ENCODE assay signal across 26 cellular contexts in the genomic region with DNA sequence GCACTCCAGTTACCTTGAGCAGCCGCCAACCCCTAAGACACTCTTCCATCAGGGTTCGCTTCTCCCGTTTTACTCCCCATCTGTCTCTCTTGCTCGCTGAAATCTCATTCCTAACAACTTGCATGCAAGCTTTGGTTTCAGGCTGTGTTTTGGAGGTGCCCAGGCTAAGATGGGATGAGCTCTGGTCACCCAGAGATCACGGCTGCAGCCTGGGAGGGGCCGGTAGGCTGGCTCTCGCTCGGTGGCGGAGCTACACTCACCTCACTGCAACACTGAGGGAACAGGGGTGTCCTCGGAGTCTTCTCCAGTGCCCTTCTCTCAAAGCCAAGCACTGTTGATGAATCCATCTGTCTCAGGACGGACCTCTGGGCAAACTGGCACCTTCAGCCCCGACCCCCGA.
DNase-seq lines count a peak whose midpoint lies in the region; ATAC-seq and TF ChIP-seq lines count a peak whose summit lies in the region.
"Had no signal": no experiment of that assay in that cellular context is flagged by ENCODE, and none has a peak within 500 bp of the region (broad histone marks: within the 10 kb centered on the region; RNA-seq: fewer than 3 reads in every experiment).

No MANE protein-coding gene starts in this region.

- no peak overlapping the region for H2AFZ ChIP-seq in PC-9

- H3K4me3 ChIP-seq in WERI-Rb-1 (ENCODE audit: low read depth, low read length) = no peak overlapping the region
- H3K4me3 ChIP-seq in PC-9 = no peak overlapping the region
- H3K4me3 ChIP-seq: A549, BLaER1, GM12878 had no signal

- no peak overlapping the region for H3K4me2 ChIP-seq in PC-9
- H3K4me2 ChIP-seq: A549, BLaER1 had no signal

- H3K9me3 ChIP-seq in WERI-Rb-1 (ENCODE audit: severe bottlenecking) = peaks cover 4% of the 10 kb centered on the region
- no peaks in the 10 kb centered on the region for H3K9me3 ChIP-seq in PC-9 (ENCODE audit: insufficient read depth, low read depth)
- H3K9me3 ChIP-seq: A549, BE2C had no signal

- CTCF ChIA-PET in PC-9 (lab: Charles Lee) = no interaction called here

- H4K20me1 ChIP-seq in PC-9 (ENCODE audit: insufficient read depth) = no peaks in the 10 kb centered on the region
- H4K20me1 ChIP-seq: BLaER1 had no signal

- H3K4me1 Mint-ChIP-seq in activated naive CD4-positive, alpha-beta T cell treated with anti-CD3 and anti-CD28 coated beads, Interleukin-2, amount 50 U/mL, for 24 hours = no peaks in the 10 kb centered on the region
- H3K4me1 Mint-ChIP-seq in endothelial cell (ENCODE audit: unreplicated experiment) = peaks cover 5% of the 10 kb centered on the region
- no peaks in the 10 kb centered on the region for H3K4me1 Mint-ChIP-seq in effector memory CD8-positive, alpha-beta T cell (ENCODE audit: low read depth in 2 of 2)
- H3K4me1 Mint-ChIP-seq: CD14-positive monocyte; CD4-positive, alpha-beta memory T cell; CD4-positive, CD25-positive, alpha-beta regulatory T cell; CD8-positive, alpha-beta memory T cell had no signal

- POLR2A ChIA-PET in PC-9 (lab: Charles Lee; ENCODE audit: unreplicated experiment) = no interaction called here

- H3K4me3 Mint-ChIP-seq in activated naive CD4-positive, alpha-beta T cell treated with anti-CD3 and anti-CD28 coated beads, Interleukin-2, amount 50 U/mL, for 24 hours = no peak overlapping the region
- H3K4me3 Mint-ChIP-seq in endothelial cell (ENCODE audit: unreplicated experiment) = no peak overlapping the region
- H3K4me3 Mint-ChIP-seq in effector memory CD8-positive, alpha-beta T cell = no peak overlapping the region
- H3K4me3 Mint-ChIP-seq: CD14-positive monocyte; CD4-positive, alpha-beta memory T cell; CD4-positive, CD25-positive, alpha-beta regulatory T cell; CD8-positive, alpha-beta memory T cell had no signal

- H3K4me1 ChIP-seq in PC-9 (replicated peaks; ENCODE audit: insufficient read depth) = no peaks in the 10 kb centered on the region
- H3K4me1 ChIP-seq: A549, BE2C had no signal

- intact Hi-C loops in PC-9 (cut with micrococcal nuclease; ENCODE audit: unreplicated experiment) = no loop called here

- peaks cover 3% of the 10 kb centered on the region for H3K36me3 Mint-ChIP-seq in activated naive CD4-positive, alpha-beta T cell treated with anti-CD3 and anti-CD28 coated beads, Interleukin-2, amount 50 U/mL, for 24 hours
- peaks cover 6 to 35% of the 10 kb centered on the region in 2 donors for H3K36me3 Mint-ChIP-seq in activated naive CD4-positive, alpha-beta T cell treated with anti-CD3 and anti-CD28 coated beads, Interleukin-2, amount 50 U/mL, for 72 hours
- peaks cover 16% of the 10 kb centered on the region for H3K36me3 Mint-ChIP-seq in endothelial cell (ENCODE audit: low read depth, unreplicated experiment)
- no peaks in the 10 kb centered on the region for H3K36me3 Mint-ChIP-seq in effector memory CD8-positive, alpha-beta T cell (ENCODE audit: insufficient read depth)
- H3K36me3 Mint-ChIP-seq: CD14-positive monocyte; CD4-positive, alpha-beta memory T cell; CD4-positive, CD25-positive, alpha-beta regulatory T cell; CD8-positive, alpha-beta memory T cell had no signal

- H3K27ac ChIP-seq in WERI-Rb-1 (no peak overlapping the region), PC-9 (no peak overlapping the region)
- H3K27ac ChIP-seq: 22Rv1, A549, BLaER1 had no signal

- ATAC-seq in activated naive CD4-positive, alpha-beta T cell treated with anti-CD3 and anti-CD28 coated beads, Interleukin-2, amount 50 U/mL, for 72 hours = no peak
- ATAC-seq in effector memory CD8-positive, alpha-beta T cell (replicated peaks) = no peak
- ATAC-seq: A549, GM12878 had no signal

- peaks cover 3% of the 10 kb centered on the region for H3K27me3 Mint-ChIP-seq in activated naive CD4-positive, alpha-beta T cell treated with anti-CD3 and anti-CD28 coated beads, Interleukin-2, amount 50 U/mL, for 24 hours
- peaks cover 6% of the 10 kb centered on the region for H3K27me3 Mint-ChIP-seq in endothelial cell (ENCODE audit: unreplicated experiment)
- peaks cover 0 to 9% of the 10 kb centered on the region in 2 donors for H3K27me3 Mint-ChIP-seq in effector memory CD8-positive, alpha-beta T cell
- H3K27me3 Mint-ChIP-seq: CD4-positive, CD25-positive, alpha-beta regulatory T cell; CD8-positive, alpha-beta memory T cell had no signal

- no TSS peak for BruUV-seq in PC-9 (replicated peaks; lab: Mats Ljungman, UMichigan)

- TF ChIP-seq CTCF in endothelial cell (IDR thresholded peaks at IDR 0.05; ENCODE audit: unreplicated experiment) (peak; percentile 19), WERI-Rb-1 (IDR thresholded peaks at IDR 0.05; ENCODE audit: low read depth, low read length) (no peak), PC-9 (conservative IDR thresholded peaks at IDR 0.05) (no peak)

- no peaks in the 10 kb centered on the region for H3F3A ChIP-seq in PC-9 (ENCODE audit: insufficient read depth, low read depth)

- H3K79me2 ChIP-seq in PC-9 (ENCODE audit: low read depth) = no peaks in the 10 kb centered on the region

- peaks cover 61% of the 10 kb centered on the region for H3K27me3 ChIP-seq in WERI-Rb-1 (ENCODE audit: insufficient read depth, low read depth, severe bottlenecking)
- H3K27me3 ChIP-seq in PC-9 (ENCODE audit: insufficient read depth, low read depth) = no peaks in the 10 kb centered on the region
- H3K27me3 ChIP-seq: BE2C, BLaER1 had no signal

- DNase-seq in activated naive CD4-positive, alpha-beta T cell treated with anti-CD3 and anti-CD28 coated beads, Interleukin-2, amount 50 U/mL, for 72 hours (ENCODE audit: low spot score in 2 of 2) = no peak
- DNase-seq in endothelial cell (ENCODE audit: low spot score) (no peak), islet precursor cell (peak; percentile 43), WERI-Rb-1 (no peak), PC-9 (no peak)
- no peak for DNase-seq in effector memory CD8-positive, alpha-beta T cell
- DNase-seq: ACHN; BE2C; C1 segment of cervical spinal cord; CD4-positive, alpha-beta memory T cell; CD4-positive, CD25-positive, alpha-beta regulatory T cell; CD8-positive, alpha-beta memory T cell; COR-L47; DMS 273 treated with DMSO at 0.1 percent for 48 hours; DMS153; DMS53; DMS79; DND-41; EL; GDM1 had no signal

- peak overlapping the region; percentile 33 for H3K27ac Mint-ChIP-seq in activated naive CD4-positive, alpha-beta T cell treated with anti-CD3 and anti-CD28 coated beads, Interleukin-2, amount 50 U/mL, for 24 hours
- H3K27ac Mint-ChIP-seq in activated naive CD4-positive, alpha-beta T cell treated with anti-CD3 and anti-CD28 coated beads, Interleukin-2, amount 50 U/mL, for 72 hours = no peak overlapping the region
- no peak overlapping the region for H3K27ac Mint-ChIP-seq in endothelial cell (ENCODE audit: unreplicated experiment)
- H3K27ac Mint-ChIP-seq in effector memory CD8-positive, alpha-beta T cell = no peak overlapping the region
- H3K27ac Mint-ChIP-seq: CD4-positive, alpha-beta memory T cell; CD4-positive, CD25-positive, alpha-beta regulatory T cell; CD8-positive, alpha-beta memory T cell had no signal

- peaks cover 15% of the 10 kb centered on the region for H3K9me3 Mint-ChIP-seq in activated naive CD4-positive, alpha-beta T cell treated with anti-CD3 and anti-CD28 coated beads, Interleukin-2, amount 50 U/mL, for 24 hours
- H3K9me3 Mint-ChIP-seq in activated naive CD4-positive, alpha-beta T cell treated with anti-CD3 and anti-CD28 coated beads, Interleukin-2, amount 50 U/mL, for 72 hours = peaks cover 22 to 34% of the 10 kb centered on the region in 2 donors
- no peaks in the 10 kb centered on the region for H3K9me3 Mint-ChIP-seq in endothelial cell (ENCODE audit: unreplicated experiment)
- peaks cover 7 to 18% of the 10 kb centered on the region in 2 donors for H3K9me3 Mint-ChIP-seq in effector memory CD8-positive, alpha-beta T cell

- H3K36me3 ChIP-seq in WERI-Rb-1 = no peaks in the 10 kb centered on the region
- H3K36me3 ChIP-seq in PC-9 (ENCODE audit: low read depth) = no peaks in the 10 kb centered on the region
- H3K36me3 ChIP-seq: BE2C, BLaER1 had no signal

- H3K9me2 ChIP-seq in PC-9 (ENCODE audit: insufficient read depth) = 0 out of 2 replicates have a peak, but pooled peaks cover 1% of the 10 kb centered on the region
